In genomic region chr3:149751551-149751950, GRCh38 we compare ENCODE assay signal across 2 cellular contexts.
TF ChIP-seq lines count a peak whose summit lies in the region.

No MANE protein-coding gene starts in this region.

TF ChIP-seq in A549, 52 proteins besides CTCF, POLR2A, EP300 and RAD21:
- TF ChIP-seq REST (IDR thresholded peaks at IDR 0.05) (no peak), HOXB13 (CRISPR knock-in tag; IDR thresholded peaks at IDR 0.05; ENCODE audit: low read depth) (no peak), CHD4 (IDR thresholded peaks at IDR 0.05; ENCODE audit: borderline replicate concordance) (no peak), HOXA7 (CRISPR knock-in tag; IDR thresholded peaks at IDR 0.05) (no peak), NPAS2 (CRISPR knock-in tag; IDR thresholded peaks at IDR 0.05; ENCODE audit: borderline replicate concordance) (no peak), CBX2 (IDR thresholded peaks at IDR 0.05; ENCODE audit: borderline replicate concordance, low read depth) (no peak), MYC (IDR thresholded peaks at IDR 0.05; ENCODE audit: borderline replicate concordance, low read length) (no peak), HDAC2 (IDR thresholded peaks at IDR 0.05) (no peak), FOXS1 (CRISPR knock-in tag; IDR thresholded peaks at IDR 0.05) (no peak), RFX5 (IDR thresholded peaks at IDR 0.05) (no peak), TFCP2L1 (CRISPR knock-in tag; IDR thresholded peaks at IDR 0.05) (no peak), EHF (CRISPR knock-in tag; IDR thresholded peaks at IDR 0.05) (no peak), SREBF2 (IDR thresholded peaks at IDR 0.05) (no peak)
- TF ChIP-seq, protein P1, sequence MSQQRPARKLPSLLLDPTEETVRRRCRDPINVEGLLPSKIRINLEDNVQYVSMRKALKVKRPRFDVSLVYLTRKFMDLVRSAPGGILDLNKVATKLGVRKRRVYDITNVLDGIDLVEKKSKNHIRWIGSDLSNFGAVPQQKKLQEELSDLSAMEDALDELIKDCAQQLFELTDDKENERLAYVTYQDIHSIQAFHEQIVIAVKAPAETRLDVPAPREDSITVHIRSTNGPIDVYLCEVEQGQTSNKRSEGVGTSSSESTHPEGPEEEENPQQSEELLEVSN (IDR thresholded peaks at IDR 0.05; ENCODE audit: borderline replicate concordance, low read depth): no peak
- TF ChIP-seq, protein P2, sequence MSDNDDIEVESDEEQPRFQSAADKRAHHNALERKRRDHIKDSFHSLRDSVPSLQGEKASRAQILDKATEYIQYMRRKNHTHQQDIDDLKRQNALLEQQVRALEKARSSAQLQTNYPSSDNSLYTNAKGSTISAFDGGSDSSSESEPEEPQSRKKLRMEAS (IDR thresholded peaks at IDR 0.05): no peak
TF ChIP-seq in A549: peak in this region for 0.

TF ChIP-seq in K562, 482 proteins besides CTCF, POLR2A, EP300 and RAD21:
- TF ChIP-seq HEY1 (CRISPR knock-in tag; IDR thresholded peaks at IDR 0.05; ENCODE audit: borderline replicate concordance) (no peak), SREBF2 (CRISPR knock-in tag; IDR thresholded peaks at IDR 0.05) (no peak), SPI1 (IDR thresholded peaks at IDR 0.05; ENCODE audit: borderline replicate concordance, low read depth, low read length) (0 out of 2 replicates have a peak, but pooled peaks have one; percentile 17)
